ENCODE assay signal across 10 cellular contexts in the genomic region with DNA sequence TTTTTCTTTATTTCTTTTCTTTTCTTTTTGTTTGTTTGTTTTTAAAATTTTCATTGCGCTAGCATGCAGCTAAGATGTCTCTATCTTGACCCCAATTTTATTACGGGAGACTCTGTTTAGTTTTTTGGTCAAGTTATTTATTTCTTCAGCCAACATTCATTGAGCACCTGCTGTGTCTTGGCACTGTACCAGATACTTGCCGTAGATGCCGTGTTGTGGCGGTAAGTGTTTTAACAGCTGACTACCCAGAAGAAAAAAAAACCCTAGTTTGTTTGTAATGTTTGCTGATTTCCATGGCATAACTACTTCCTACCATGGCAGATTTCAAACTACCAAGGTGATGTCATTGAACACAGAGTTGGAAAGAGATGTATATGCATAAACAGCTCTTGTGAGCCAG.
DNase-seq lines count a peak whose midpoint lies in the region; ATAC-seq and TF ChIP-seq lines count a peak whose summit lies in the region.
"Had no signal": no experiment of that assay in that cellular context is flagged by ENCODE, and none has a peak within 500 bp of the region (broad histone marks: within the 10 kb centered on the region; RNA-seq: fewer than 3 reads in every experiment).

No MANE protein-coding gene starts in this region.

- TF ChIP-seq CTCF in epithelial cell of proximal tubule (conservative IDR thresholded peaks at IDR 0.05; ENCODE audit: low read depth, low read length) (peak; percentile 15), stomach (IDR thresholded peaks at IDR 0.05) (no peak)

- no peak for TF ChIP-seq POLR2A in stomach (IDR thresholded peaks at IDR 0.05)

- no peak overlapping the region for H3K4me3 ChIP-seq in epithelial cell of proximal tubule (ENCODE audit: low read depth, low read length)
- H3K4me3 ChIP-seq in stomach = no peak overlapping the region
- H3K4me3 ChIP-seq: right lobe of liver had no signal

- CTCF ChIA-PET in activated CD8-positive, alpha-beta memory T cell treated with anti-CD3 and anti-CD28 coated beads, Interleukin-2, amount 10 ng/mL, durations not matched to agents 7 days and 5 days (lab: Charles Lee) = interaction anchor here (1.2 kb wide), 1 partner anchor 113 kb away, joined by 4 read pairs; no protein-coding TSS in a partner anchor

- no peaks in the 10 kb centered on the region for H3K36me3 Mint-ChIP-seq in activated CD8-positive, alpha-beta memory T cell treated with anti-CD3 and anti-CD28 coated beads, Interleukin-2, amount 10 ng/mL, durations not matched to agents 7 days and 5 days

- no peak for ATAC-seq in activated CD8-positive, alpha-beta memory T cell treated with anti-CD3 and anti-CD28 coated beads, Interleukin-2, amount 10 ng/mL, durations not matched to agents 7 days and 5 days
- no peak for ATAC-seq in GM19467 (IDR thresholded peaks at IDR 0.05; ENCODE audit: unreplicated experiment)
- no peak for ATAC-seq in GM19455 (IDR thresholded peaks at IDR 0.05; ENCODE audit: unreplicated experiment)
- ATAC-seq: stimulated activated naive CD8-positive, alpha-beta T cell treated with anti-CD3 and anti-CD28 coated beads, Interleukin-15, amount 100 ng/mL, for 72 hours had no signal

- no peak overlapping the region for H3K4me3 Mint-ChIP-seq in activated CD8-positive, alpha-beta memory T cell treated with anti-CD3 and anti-CD28 coated beads, Interleukin-2, amount 10 ng/mL, durations not matched to agents 7 days and 5 days
- H3K4me3 Mint-ChIP-seq: stimulated activated naive CD8-positive, alpha-beta T cell treated with anti-CD3 and anti-CD28 coated beads, Interleukin-15, amount 100 ng/mL, for 72 hours had no signal

- peak overlapping the region in 2 of 5 donors; percentile 70 to 73 for H3K27ac ChIP-seq in stomach
- H3K27ac ChIP-seq: right lobe of liver had no signal

- H3K4me1 ChIP-seq in stomach = peaks cover 13 to 53% (median 23%) of the 10 kb centered on the region in 4 donors

- H3K27ac Mint-ChIP-seq in activated CD8-positive, alpha-beta memory T cell treated with anti-CD3 and anti-CD28 coated beads, Interleukin-2, amount 10 ng/mL, durations not matched to agents 7 days and 5 days = no peak overlapping the region
- H3K27ac Mint-ChIP-seq: stimulated activated naive CD8-positive, alpha-beta T cell treated with anti-CD3 and anti-CD28 coated beads, Interleukin-15, amount 100 ng/mL, for 72 hours had no signal

- 25 to 47% (median 45%) methylated on average over 5 of the region's 5 CpGs for WGBS in stomach, 5 donors

- no peak for TF ChIP-seq EP300 in stomach (IDR thresholded peaks at IDR 0.05)

- DNase-seq in LoVo (ENCODE audit: low spot score) = peak; percentile 83
- DNase-seq in NCI-H69 (lab: John Stamatoyannopoulos, UW) = peak; percentile 96
- DNase-seq in epithelial cell of proximal tubule (ENCODE audit: low read depth) = peak; percentile 95
- peak; percentile 68 for DNase-seq in stomach
- no peak for DNase-seq in activated CD8-positive, alpha-beta memory T cell treated with anti-CD3 and anti-CD28 coated beads, Interleukin-2, amount 10 ng/mL, durations not matched to agents 7 days and 5 days
- DNase-seq in T-helper 1 cell = no peak
- DNase-seq: stimulated activated naive CD8-positive, alpha-beta T cell treated with anti-CD3 and anti-CD28 coated beads, Interleukin-15, amount 100 ng/mL, for 72 hours had no signal

- H3K27me3 ChIP-seq in stomach = no peaks in the 10 kb centered on the region
- H3K27me3 ChIP-seq: right lobe of liver had no signal

- H3K9me3 ChIP-seq in stomach = no peaks in the 10 kb centered on the region
- H3K9me3 ChIP-seq: right lobe of liver had no signal

- H3K27me3 Mint-ChIP-seq in activated CD8-positive, alpha-beta memory T cell treated with anti-CD3 and anti-CD28 coated beads, Interleukin-2, amount 10 ng/mL, durations not matched to agents 7 days and 5 days = peaks cover 24% of the 10 kb centered on the region
- H3K27me3 Mint-ChIP-seq: stimulated activated naive CD8-positive, alpha-beta T cell treated with anti-CD3 and anti-CD28 coated beads, Interleukin-15, amount 100 ng/mL, for 72 hours had no signal

- H3K9me3 Mint-ChIP-seq in activated CD8-positive, alpha-beta memory T cell treated with anti-CD3 and anti-CD28 coated beads, Interleukin-2, amount 10 ng/mL, durations not matched to agents 7 days and 5 days (ENCODE audit: low read depth) = no peaks in the 10 kb centered on the region
- H3K9me3 Mint-ChIP-seq: stimulated activated naive CD8-positive, alpha-beta T cell treated with anti-CD3 and anti-CD28 coated beads, Interleukin-15, amount 100 ng/mL, for 72 hours had no signal

- peaks cover 15% of the 10 kb centered on the region for H3K4me1 Mint-ChIP-seq in activated CD8-positive, alpha-beta memory T cell treated with anti-CD3 and anti-CD28 coated beads, Interleukin-2, amount 10 ng/mL, durations not matched to agents 7 days and 5 days

- intact Hi-C loops in stomach (cut with DNase I; ENCODE audit: low total_unique reads) = no loop called here

- no peaks in the 10 kb centered on the region for H3K36me3 ChIP-seq in stomach
- H3K36me3 ChIP-seq: right lobe of liver had no signal

Comparison
In these comparisons a context has a peak if more than half of its experiments do, and no peak if none do; other contexts are left out.
1. DNase-seq: peak in LoVo (single experiment), NCI-H69 (single experiment), epithelial cell of proximal tubule (single experiment) and stomach (single experiment); none in activated CD8-positive, alpha-beta memory T cell treated with anti-CD3 and anti-CD28 coated beads, Interleukin-2, amount 10 ng/mL, durations not matched to agents 7 days and 5 days (single experiment) and T-helper 1 cell (0 of 5).